19 cellular contexts compared by ENCODE assay signal in the genomic region with DNA sequence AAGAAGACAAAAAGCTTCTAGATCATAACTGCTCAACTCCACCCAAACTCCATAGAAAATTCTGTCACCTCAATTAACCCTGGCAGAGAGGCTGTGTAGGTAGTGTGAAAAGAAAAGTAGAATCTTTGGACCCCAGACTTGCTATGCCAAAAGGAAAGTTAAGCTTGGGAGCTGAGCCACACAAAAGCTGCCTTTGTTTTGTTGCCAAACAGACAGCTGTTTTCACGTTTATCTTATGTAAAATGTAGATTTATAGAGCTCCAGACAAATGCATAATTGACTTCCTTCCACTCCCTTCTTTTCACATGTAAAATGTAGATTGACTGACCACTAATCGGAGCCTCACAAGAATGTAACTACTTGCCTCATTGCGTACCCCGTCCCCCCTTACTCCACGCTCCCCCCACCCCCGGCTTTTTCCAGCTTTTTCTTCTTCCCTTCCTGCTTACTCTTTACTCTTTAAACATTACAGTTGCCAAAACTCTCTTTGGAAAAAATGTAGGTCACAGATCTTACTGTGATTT.
"Had no signal": no experiment of that assay in that cellular context is flagged by ENCODE, and none has a peak within 500 bp of the region (broad histone marks: within the 10 kb centered on the region; RNA-seq: fewer than 3 reads in every experiment).

No MANE protein-coding gene starts in this region.

- H3K36me3 Mint-ChIP-seq: activated naive CD8-positive, alpha-beta T cell treated with anti-CD3 and anti-CD28 coated beads for 36 hours; natural killer cell had no signal

- H3K27me3 Mint-ChIP-seq: activated CD4-positive, alpha-beta T cell treated with anti-CD3 and anti-CD28 coated beads for 36 hours; activated naive CD8-positive, alpha-beta T cell treated with anti-CD3 and anti-CD28 coated beads for 36 hours; activated T-helper 17 cell treated with anti-CD3 and anti-CD28 coated beads, Interleukin-2, amount 50 U/mL, for 72 hours; progenitor cell of endocrine pancreas had no signal

- H3K9me3 ChIP-seq: gastroesophageal sphincter, heart left ventricle, tibial nerve had no signal

- H3K4me3 ChIP-seq: gastroesophageal sphincter, heart left ventricle, tibial nerve had no signal

- H3K4me1 Mint-ChIP-seq: activated CD4-positive, alpha-beta T cell treated with anti-CD3 and anti-CD28 coated beads for 36 hours; activated naive CD8-positive, alpha-beta T cell treated with anti-CD3 and anti-CD28 coated beads for 36 hours; activated T-helper 17 cell treated with anti-CD3 and anti-CD28 coated beads, Interleukin-2, amount 50 U/mL, for 72 hours; natural killer cell had no signal

- H3K27ac ChIP-seq: gastroesophageal sphincter, heart left ventricle, tibial nerve, VCaP had no signal

- H3K9me3 Mint-ChIP-seq: activated naive CD8-positive, alpha-beta T cell treated with anti-CD3 and anti-CD28 coated beads for 36 hours had no signal

- H3K4me1 ChIP-seq: gastroesophageal sphincter, heart left ventricle, tibial nerve had no signal

- DNase-seq: activated CD4-positive, alpha-beta T cell treated with anti-CD3 and anti-CD28 coated beads for 36 hours; activated CD4-positive, alpha-beta T cell treated with anti-CD3 and anti-CD28 coated beads, Interleukin-2, amount 50 U/mL, for 48 hours; activated naive CD4-positive, alpha-beta T cell; activated naive CD8-positive, alpha-beta T cell treated with anti-CD3 and anti-CD28 coated beads for 36 hours; amniotic stem cell; effector CD4-positive, alpha-beta T cell; heart left ventricle; mesendoderm; natural killer cell; stimulated activated CD4-positive, alpha-beta T cell treated with anti-CD3 and anti-CD28 coated beads, Interleukin-2, amount 100 ng/mL, for 24 hours; stimulated activated naive CD8-positive, alpha-beta T cell treated with anti-CD3 and anti-CD28 coated beads, Interleukin-15, Interleukin-2, amounts not matched to agents 100 U/mL and 50 U/mL, for 24 hours; T-helper 2 cell had no signal

- H3K4me3 Mint-ChIP-seq: activated CD4-positive, alpha-beta T cell treated with anti-CD3 and anti-CD28 coated beads for 36 hours; activated naive CD8-positive, alpha-beta T cell treated with anti-CD3 and anti-CD28 coated beads for 36 hours; activated T-helper 17 cell treated with anti-CD3 and anti-CD28 coated beads, Interleukin-2, amount 50 U/mL, for 72 hours; natural killer cell had no signal

- H3K27me3 ChIP-seq: gastroesophageal sphincter, heart left ventricle, tibial nerve had no signal

- ATAC-seq: activated CD4-positive, alpha-beta T cell treated with anti-CD3 and anti-CD28 coated beads for 36 hours; activated T-helper 17 cell treated with anti-CD3 and anti-CD28 coated beads, Interleukin-2, amount 50 U/mL, for 72 hours; esophagus mucosa; gastroesophageal sphincter; heart left ventricle; natural killer cell; stimulated activated naive CD8-positive, alpha-beta T cell treated with anti-CD3 and anti-CD28 coated beads, Interleukin-15, Interleukin-2, amounts not matched to agents 100 U/mL and 50 U/mL, for 24 hours had no signal

- H3K36me3 ChIP-seq: gastroesophageal sphincter, heart left ventricle, tibial nerve had no signal

- FAIRE-seq: urothelium cell line had no signal

- H3K27ac Mint-ChIP-seq: activated CD4-positive, alpha-beta T cell treated with anti-CD3 and anti-CD28 coated beads for 36 hours; activated naive CD8-positive, alpha-beta T cell treated with anti-CD3 and anti-CD28 coated beads for 36 hours; activated T-helper 17 cell treated with anti-CD3 and anti-CD28 coated beads, Interleukin-2, amount 50 U/mL, for 72 hours; natural killer cell; progenitor cell of endocrine pancreas had no signal
